ENCODE assay signal across 20 cellular contexts in genomic region chr1:3038571-3039181, GRCh38. TPM values are rescaled to one million over a fixed set of nuclear protein-coding genes. Genes with fewer than 3 reads are reported as not detected.
"Had no signal": no experiment of that assay in that cellular context is flagged by ENCODE, and none has a peak within 500 bp of the region (broad histone marks: within the 10 kb centered on the region; RNA-seq: fewer than 3 reads in every experiment).

No MANE protein-coding gene starts in this region.

- H3K4me1 ChIP-seq: stomach, vagina had no signal

- H3K36me3 Mint-ChIP-seq: activated naive CD8-positive, alpha-beta T cell; brain had no signal

- H3K27me3 Mint-ChIP-seq: activated naive CD8-positive, alpha-beta T cell had no signal

- H3K9me3 ChIP-seq: ovary, stomach, vagina had no signal

- H3K27ac Mint-ChIP-seq: activated naive CD8-positive, alpha-beta T cell had no signal

- H3K36me3 ChIP-seq: ovary, stomach, vagina had no signal

- H3K27me3 ChIP-seq: ovary, vagina had no signal

- H3K4me3 ChIP-seq: coronary artery, ovary, SK-N-MC, stomach, vagina had no signal

- H3K9me3 Mint-ChIP-seq: brain; central memory CD8-positive, alpha-beta T cell had no signal

- ATAC-seq: activated CD4-positive, CD25-positive, alpha-beta regulatory T cell treated with anti-CD3 and anti-CD28 coated beads, Interleukin-2, amount 50 U/mL, for 24 hours; esophagus mucosa had no signal

- H3K27ac ChIP-seq: coronary artery, ovary, SK-N-MC, stomach, vagina had no signal

- DNase-seq: activated gamma-delta T cell treated with Interleukin-2 at 50 U/mL for 16 hours, amygdala, mesendoderm, small intestine, stomach, T1000 had no signal

- H3K4me3 Mint-ChIP-seq: activated naive CD8-positive, alpha-beta T cell; brain; central memory CD8-positive, alpha-beta T cell had no signal

RNA-seq across cellular contexts. Expression of gene ACTRT2, which starts 17.4 kb away (rescaled TPM):
- total RNA-seq: activated CD8-positive, alpha-beta memory T cell treated with anti-CD3 and anti-CD28 coated beads for 36 hours; esophagus mucosa; liver; ovary; renal cortical epithelial cell; stomach; vagina had no signal
- polyA plus RNA-seq: liver, neural cell, ovary, small intestine, stomach, thymus had no signal

RNA-seq across cellular contexts. Expression of gene PRDM16, which starts 30.3 kb away (rescaled TPM):
- total RNA-seq: activated CD8-positive, alpha-beta memory T cell treated with anti-CD3 and anti-CD28 coated beads for 36 hours had no signal
